ENCODE assay signal across 24 cellular contexts in the genomic region with DNA sequence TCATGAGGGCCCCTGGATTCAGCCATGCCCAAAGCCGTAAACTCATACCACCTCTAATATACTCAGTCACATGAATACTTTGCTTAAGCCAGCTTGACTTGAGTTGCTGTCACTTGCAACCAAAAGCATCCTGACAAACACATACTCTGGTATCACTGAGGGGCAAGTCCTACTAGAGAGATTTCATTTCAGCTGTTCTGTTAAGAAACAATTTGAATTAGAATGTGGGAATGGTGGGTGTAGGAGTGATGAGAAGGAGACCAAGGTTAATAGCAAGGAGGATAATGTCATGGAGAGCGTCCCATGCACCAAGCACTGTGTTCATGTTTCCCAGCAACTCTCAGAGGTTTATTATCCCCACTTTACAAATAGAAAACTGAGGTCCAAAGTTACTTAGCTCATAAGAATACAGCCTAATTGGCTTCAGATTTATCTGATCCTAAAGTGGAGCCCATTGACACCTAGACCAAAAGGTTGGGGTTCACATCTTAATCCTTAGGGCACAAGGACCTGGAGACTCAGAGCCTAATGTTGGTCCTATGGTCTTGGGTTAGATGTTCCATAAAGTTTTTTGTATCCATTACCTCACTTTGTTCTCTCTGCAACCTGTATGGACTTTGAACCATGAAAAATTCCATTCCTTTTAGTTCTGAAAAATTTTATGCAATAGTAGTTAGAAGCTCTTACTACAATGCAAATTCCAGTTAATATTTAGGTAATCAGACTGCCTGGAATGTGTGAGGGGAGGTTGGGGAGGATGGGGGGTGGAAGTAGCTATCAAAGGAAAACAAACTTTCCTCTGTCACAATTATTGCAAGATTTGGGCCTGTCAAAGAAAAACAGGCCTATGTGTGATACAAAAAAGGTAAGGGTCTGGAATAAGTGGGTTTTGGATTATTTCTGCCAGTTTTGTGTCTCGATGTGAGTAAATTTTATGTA.
"Had no signal": no experiment of that assay in that cellular context is flagged by ENCODE, and none has a peak within 500 bp of the region (broad histone marks: within the 10 kb centered on the region; RNA-seq: fewer than 3 reads in every experiment).

No MANE protein-coding gene starts in this region.

- DNase-seq: activated CD4-positive, alpha-beta T cell treated with anti-CD3 and anti-CD28 coated beads for 36 hours; activated CD8-positive, alpha-beta memory T cell treated with anti-CD3 and anti-CD28 coated beads, Interleukin-2, amount 50 U/mL, for 4 hours; activated CD8-positive, alpha-beta T cell treated with anti-CD3 and anti-CD28 coated beads for 36 hours; activated gamma-delta T cell treated with Interleukin-2 at 50 U/mL for 16 hours; activated naive CD4-positive, alpha-beta T cell treated with anti-CD3 and anti-CD28 coated beads, Interleukin-2, amount 10 ng/mL, durations not matched to agents 7 days and 5 days; activated naive CD8-positive, alpha-beta T cell treated with anti-CD3 and anti-CD28 coated beads for 36 hours; activated T-cell treated with anti-CD3 and anti-CD28 coated beads, Interleukin-2, amount 50 U/mL, for 72 hours; anterior cingulate cortex; caudate nucleus; KG1; NCI-H1048; NCI-H1930; NCI-H2171; NCI-H345; NCI-H510A; NCI-H526 treated with DMSO at 0.1 percent for 48 hours; NK-92 treated with Interleukin-12 subunit alpha and Interleukin-12 subunit beta, amount 100 ng/mL, for 24 hours; Peyer's patch; Right ventricle myocardium superior; SJCRH30; SK-N-SH; T-helper 1 cell had no signal

- H3K36me3 ChIP-seq: Peyer's patch, SJCRH30 had no signal

- H3K9me3 ChIP-seq: Peyer's patch, SJCRH30, SK-N-SH had no signal

- H3K27ac ChIP-seq: Peyer's patch, RWPE1, SJCRH30, VCaP had no signal

- H3K4me3 ChIP-seq: Peyer's patch, SJCRH30 had no signal

- H3K27me3 ChIP-seq: Peyer's patch, SJCRH30 had no signal

- ATAC-seq: activated CD4-positive, alpha-beta T cell treated with anti-CD3 and anti-CD28 coated beads for 36 hours; activated CD8-positive, alpha-beta T cell treated with anti-CD3 and anti-CD28 coated beads for 36 hours; activated T-cell treated with anti-CD3 and anti-CD28 coated beads, Interleukin-2, amount 50 U/mL, for 72 hours had no signal

- H3K4me1 ChIP-seq: Peyer's patch, SJCRH30 had no signal
